In genomic region chr7:43085992-43086391, GRCh38 we compare ENCODE assay signal across 33 cellular contexts. TPM values are rescaled to one million over a fixed set of nuclear protein-coding genes. Genes with fewer than 3 reads are reported as not detected.
"Had no signal": no experiment of that assay in that cellular context is flagged by ENCODE, and none has a peak within 500 bp of the region (broad histone marks: within the 10 kb centered on the region; RNA-seq: fewer than 3 reads in every experiment).

No MANE protein-coding gene starts in this region.

- H3K36me3 Mint-ChIP-seq: activated naive CD4-positive, alpha-beta T cell treated with anti-CD3 and anti-CD28 coated beads, Interleukin-2, amount 10 ng/mL, durations not matched to agents 7 days and 5 days; activated naive CD8-positive, alpha-beta T cell treated with anti-CD3 and anti-CD28 coated beads, Interleukin-2, amount 10 ng/mL, durations not matched to agents 7 days and 5 days; brain had no signal

- H3K27ac ChIP-seq: ascending aorta, breast epithelium, cardiac muscle cell, colonic mucosa, epithelial cell of prostate, esophagus squamous epithelium, gastroesophageal sphincter, heart right ventricle, WERI-Rb-1 had no signal

- H3K36me3 ChIP-seq: ascending aorta, breast epithelium, cardiac muscle cell, colonic mucosa, esophagus squamous epithelium, gastroesophageal sphincter, heart right ventricle, WERI-Rb-1 had no signal

- DNase-seq: activated B cell treated with CpG ODN at 0.5 μM for 24 hours; activated CD4-positive, alpha-beta T cell treated with anti-CD3 and anti-CD28 coated beads for 48 hours; activated CD4-positive, alpha-beta T cell treated with anti-CD3 and anti-CD28 coated beads, Interleukin-2, amount 50 U/mL, for 1 hour; activated CD4-positive, alpha-beta T cell treated with anti-CD3 and anti-CD28 coated beads, Interleukin-2, amount 50 U/mL, for 48 hours; activated CD8-positive, alpha-beta memory T cell treated with anti-CD3 and anti-CD28 coated beads for 24 hours; activated CD8-positive, alpha-beta T cell treated with anti-CD3 and anti-CD28 coated beads for 36 hours; activated gamma-delta T cell; activated naive CD4-positive, alpha-beta T cell; activated naive CD4-positive, alpha-beta T cell treated with anti-CD3 and anti-CD28 coated beads, Interleukin-2, amount 10 ng/mL, durations not matched to agents 7 days and 5 days; activated naive CD8-positive, alpha-beta T cell treated with anti-CD3 and anti-CD28 coated beads, Interleukin-2, amount 10 ng/mL, durations not matched to agents 7 days and 5 days; activated T-cell treated with anti-CD3 and anti-CD28 coated beads, Interleukin-2, amount 50 U/mL, for 48 hours; central memory CD4-positive, alpha-beta T cell; cerebellar nuclear complex; colonic mucosa; effector CD8-positive, alpha-beta T cell; esophagus squamous epithelium; foreskin melanocyte; heart right ventricle; T-helper 17 cell; T1000; WERI-Rb-1 had no signal

- H3K4me3 Mint-ChIP-seq: activated B cell treated with CpG ODN at 0.5 μM for 24 hours; activated CD8-positive, alpha-beta T cell treated with anti-CD3 and anti-CD28 coated beads for 36 hours; activated naive CD4-positive, alpha-beta T cell treated with anti-CD3 and anti-CD28 coated beads, Interleukin-2, amount 10 ng/mL, durations not matched to agents 7 days and 5 days; activated naive CD8-positive, alpha-beta T cell treated with anti-CD3 and anti-CD28 coated beads, Interleukin-2, amount 10 ng/mL, durations not matched to agents 7 days and 5 days; brain; T-helper 17 cell; T-helper 2 cell treated with Interferon-gamma antibody and Interleukin-4, amounts not matched to agents 5 μg/mL and 100 μg/mL, for 36 hours had no signal

- H3K4me1 ChIP-seq: ascending aorta, breast epithelium, colonic mucosa, esophagus squamous epithelium, gastroesophageal sphincter, heart right ventricle had no signal

- ATAC-seq: activated CD4-positive, CD25-positive, alpha-beta regulatory T cell treated with anti-CD3 and anti-CD28 coated beads, Interleukin-2, amount 50 U/mL, for 24 hours; activated CD8-positive, alpha-beta T cell treated with anti-CD3 and anti-CD28 coated beads for 36 hours; activated naive CD4-positive, alpha-beta T cell treated with anti-CD3 and anti-CD28 coated beads, Interleukin-2, amount 50 U/mL, for 72 hours; gastroesophageal sphincter; heart right ventricle; T-helper 17 cell had no signal

- H3K27me3 ChIP-seq: ascending aorta, breast epithelium, cardiac muscle cell, colonic mucosa had no signal

- H3K4me3 ChIP-seq: ascending aorta, breast epithelium, cardiac muscle cell, colonic mucosa, esophagus squamous epithelium, gastroesophageal sphincter, heart right ventricle had no signal

- H3K4me1 Mint-ChIP-seq: activated B cell treated with CpG ODN at 0.5 μM for 24 hours; activated naive CD4-positive, alpha-beta T cell treated with anti-CD3 and anti-CD28 coated beads, Interleukin-2, amount 10 ng/mL, durations not matched to agents 7 days and 5 days; activated naive CD8-positive, alpha-beta T cell treated with anti-CD3 and anti-CD28 coated beads, Interleukin-2, amount 10 ng/mL, durations not matched to agents 7 days and 5 days; brain; T-helper 17 cell had no signal

- H3K9me3 Mint-ChIP-seq: activated B cell treated with CpG ODN at 0.5 μM for 24 hours; activated naive CD4-positive, alpha-beta T cell treated with anti-CD3 and anti-CD28 coated beads, Interleukin-2, amount 10 ng/mL, durations not matched to agents 7 days and 5 days; activated naive CD8-positive, alpha-beta T cell treated with anti-CD3 and anti-CD28 coated beads, Interleukin-2, amount 10 ng/mL, durations not matched to agents 7 days and 5 days; T-helper 2 cell treated with Interferon-gamma antibody and Interleukin-4, amounts not matched to agents 5 μg/mL and 100 μg/mL, for 36 hours had no signal

- H3K9me3 ChIP-seq: ascending aorta, colonic mucosa, esophagus squamous epithelium had no signal

RNA-seq across cellular contexts. Expression of gene HECW1, which starts 26.5 kb away (rescaled TPM):
- total RNA-seq: activated B cell treated with CpG ODN at 0.5 μM for 24 hours; activated CD8-positive, alpha-beta T cell treated with anti-CD3 and anti-CD28 coated beads for 36 hours; activated naive CD4-positive, alpha-beta T cell treated with anti-CD3 and anti-CD28 coated beads, Interleukin-2, amount 50 U/mL, for 72 hours; activated naive CD8-positive, alpha-beta T cell treated with anti-CD3 and anti-CD28 coated beads, Interleukin-2, amount 10 ng/mL, durations not matched to agents 7 days and 5 days; ascending aorta; dermis microvascular lymphatic vessel endothelial cell; endothelial cell of umbilical vein; glomerular endothelial cell; T-helper 17 cell had no signal
